Comparison of ENCODE assay signal across 2 cellular contexts in the genomic region with DNA sequence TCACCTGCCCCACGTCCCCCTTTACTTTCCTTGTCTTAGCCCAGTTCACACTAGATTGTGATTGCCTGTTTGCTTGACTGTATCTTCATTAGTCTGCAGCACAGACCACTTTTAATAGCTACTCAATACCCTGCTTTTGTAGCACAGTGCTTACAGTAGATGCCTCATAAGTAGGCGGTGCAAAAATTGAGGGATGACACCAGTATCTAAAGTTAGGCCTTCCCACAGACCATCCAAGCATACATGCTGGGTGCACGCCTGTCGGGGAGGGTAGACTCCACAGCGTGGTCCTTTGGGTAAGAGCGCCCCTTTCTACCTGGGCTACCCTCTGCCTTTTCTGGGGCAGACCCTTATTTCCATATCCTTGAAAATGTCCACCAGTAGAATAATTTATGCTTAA.
TF ChIP-seq lines count a peak whose summit lies in the region.

No MANE protein-coding gene starts in this region.

TF ChIP-seq in SK-N-SH, 30 proteins besides CTCF, POLR2A, EP300 and RAD21 (continued from another document):
- TF ChIP-seq, protein P1, sequence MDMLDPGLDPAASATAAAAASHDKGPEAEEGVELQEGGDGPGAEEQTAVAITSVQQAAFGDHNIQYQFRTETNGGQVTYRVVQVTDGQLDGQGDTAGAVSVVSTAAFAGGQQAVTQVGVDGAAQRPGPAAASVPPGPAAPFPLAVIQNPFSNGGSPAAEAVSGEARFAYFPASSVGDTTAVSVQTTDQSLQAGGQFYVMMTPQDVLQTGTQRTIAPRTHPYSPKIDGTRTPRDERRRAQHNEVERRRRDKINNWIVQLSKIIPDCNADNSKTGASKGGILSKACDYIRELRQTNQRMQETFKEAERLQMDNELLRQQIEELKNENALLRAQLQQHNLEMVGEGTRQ (IDR thresholded peaks at IDR 0.05; ENCODE audit: borderline replicate concordance, low read depth, low read length): no peak
- TF ChIP-seq SIN3A (IDR thresholded peaks at IDR 0.05; ENCODE audit: borderline replicate concordance, low read depth, low read length) (no peak), FOSL2 (IDR thresholded peaks at IDR 0.05; ENCODE audit: borderline replicate concordance, low read depth) (no peak)
- TF ChIP-seq, protein P2, sequence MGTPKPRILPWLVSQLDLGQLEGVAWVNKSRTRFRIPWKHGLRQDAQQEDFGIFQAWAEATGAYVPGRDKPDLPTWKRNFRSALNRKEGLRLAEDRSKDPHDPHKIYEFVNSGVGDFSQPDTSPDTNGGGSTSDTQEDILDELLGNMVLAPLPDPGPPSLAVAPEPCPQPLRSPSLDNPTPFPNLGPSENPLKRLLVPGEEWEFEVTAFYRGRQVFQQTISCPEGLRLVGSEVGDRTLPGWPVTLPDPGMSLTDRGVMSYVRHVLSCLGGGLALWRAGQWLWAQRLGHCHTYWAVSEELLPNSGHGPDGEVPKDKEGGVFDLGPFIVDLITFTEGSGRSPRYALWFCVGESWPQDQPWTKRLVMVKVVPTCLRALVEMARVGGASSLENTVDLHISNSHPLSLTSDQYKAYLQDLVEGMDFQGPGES (IDR thresholded peaks at IDR 0.05; ENCODE audit: low read depth, low read length): no peak

TF ChIP-seq in SK-N-SH treated with all-trans-retinoic acid at 6 μM for 48 hours, 23 proteins besides CTCF, POLR2A, EP300 and RAD21 (continued from another document):
- TF ChIP-seq, protein P3, sequence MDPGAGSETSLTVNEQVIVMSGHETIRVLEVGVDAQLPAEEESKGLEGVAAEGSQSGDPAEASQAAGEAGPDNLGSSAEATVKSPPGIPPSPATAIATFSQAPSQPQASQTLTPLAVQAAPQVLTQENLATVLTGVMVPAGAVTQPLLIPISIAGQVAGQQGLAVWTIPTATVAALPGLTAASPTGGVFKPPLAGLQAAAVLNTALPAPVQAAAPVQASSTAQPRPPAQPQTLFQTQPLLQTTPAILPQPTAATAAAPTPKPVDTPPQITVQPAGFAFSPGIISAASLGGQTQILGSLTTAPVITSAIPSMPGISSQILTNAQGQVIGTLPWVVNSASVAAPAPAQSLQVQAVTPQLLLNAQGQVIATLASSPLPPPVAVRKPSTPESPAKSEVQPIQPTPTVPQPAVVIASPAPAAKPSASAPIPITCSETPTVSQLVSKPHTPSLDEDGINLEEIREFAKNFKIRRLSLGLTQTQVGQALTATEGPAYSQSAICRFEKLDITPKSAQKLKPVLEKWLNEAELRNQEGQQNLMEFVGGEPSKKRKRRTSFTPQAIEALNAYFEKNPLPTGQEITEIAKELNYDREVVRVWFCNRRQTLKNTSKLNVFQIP (CRISPR knock-in tag; IDR thresholded peaks at IDR 0.05; ENCODE audit: borderline replicate concordance, low read depth): no peak
- TF ChIP-seq, protein P4, sequence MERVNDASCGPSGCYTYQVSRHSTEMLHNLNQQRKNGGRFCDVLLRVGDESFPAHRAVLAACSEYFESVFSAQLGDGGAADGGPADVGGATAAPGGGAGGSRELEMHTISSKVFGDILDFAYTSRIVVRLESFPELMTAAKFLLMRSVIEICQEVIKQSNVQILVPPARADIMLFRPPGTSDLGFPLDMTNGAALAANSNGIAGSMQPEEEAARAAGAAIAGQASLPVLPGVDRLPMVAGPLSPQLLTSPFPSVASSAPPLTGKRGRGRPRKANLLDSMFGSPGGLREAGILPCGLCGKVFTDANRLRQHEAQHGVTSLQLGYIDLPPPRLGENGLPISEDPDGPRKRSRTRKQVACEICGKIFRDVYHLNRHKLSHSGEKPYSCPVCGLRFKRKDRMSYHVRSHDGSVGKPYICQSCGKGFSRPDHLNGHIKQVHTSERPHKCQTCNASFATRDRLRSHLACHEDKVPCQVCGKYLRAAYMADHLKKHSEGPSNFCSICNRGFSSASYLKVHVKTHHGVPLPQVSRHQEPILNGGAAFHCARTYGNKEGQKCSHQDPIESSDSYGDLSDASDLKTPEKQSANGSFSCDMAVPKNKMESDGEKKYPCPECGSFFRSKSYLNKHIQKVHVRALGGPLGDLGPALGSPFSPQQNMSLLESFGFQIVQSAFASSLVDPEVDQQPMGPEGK (CRISPR knock-in tag; IDR thresholded peaks at IDR 0.05; ENCODE audit: borderline replicate concordance): no peak
TF ChIP-seq in SK-N-SH treated with all-trans-retinoic acid at 6 μM for 48 hours: peak in this region for 0.
